In the genomic region with DNA sequence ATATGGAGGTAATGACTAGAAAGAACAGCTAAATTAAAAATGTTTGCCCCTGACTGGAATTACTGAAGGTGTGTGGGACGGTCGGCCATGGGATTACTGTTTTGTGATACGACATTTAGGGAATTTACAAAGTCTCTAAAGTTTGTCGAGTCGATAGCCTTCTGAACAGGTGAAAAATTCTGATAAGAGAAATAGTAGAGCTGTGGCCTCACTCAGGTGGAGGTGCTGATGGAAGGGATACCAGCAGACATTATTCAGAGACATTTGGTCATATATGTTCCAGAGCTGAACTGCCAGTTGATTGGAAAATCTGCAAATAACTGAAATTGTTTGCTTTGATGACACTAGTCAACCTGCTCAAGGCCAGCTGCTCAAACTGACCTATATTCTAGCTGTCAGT, we compare ENCODE assay signal across 34 cellular contexts.
A peak's percentile ranks its signal among the peaks of the same experiment; 100 is the strongest.
DNase-seq lines count a peak whose midpoint lies in the region; ATAC-seq, FAIRE-seq and TF ChIP-seq lines count a peak whose summit lies in the region.
"Had no signal": no experiment of that assay in that cellular context is flagged by ENCODE, and none has a peak within 500 bp of the region (broad histone marks: within the 10 kb centered on the region; RNA-seq: fewer than 3 reads in every experiment).

No MANE protein-coding gene starts in this region.

- peaks cover 3 to 14% of the 10 kb centered on the region in 2 experiments; a peak in 3 of 5 replicates for H3K4me1 ChIP-seq in K562 (replicated peaks in 1 of 2; ENCODE audit: control insufficient read depth in 2 of 2, insufficient read depth in 2 of 2, low read length in 2 of 2)
- H3K4me1 ChIP-seq: A549; BE2C; BLaER1; BLaER1 treated with 17β-estradiol and CSF1 and Interleukin-3, amounts not matched to agents 10 nM and 100 nM; Caco-2 had no signal

- in situ Hi-C loops in K562 (cut with MboI) = no loop called here

- no peak overlapping the region for H3K27ac Mint-ChIP-seq in activated CD4-positive, alpha-beta T cell treated with anti-CD3 and anti-CD28 coated beads, Interleukin-2, amount 10 ng/mL, durations not matched to agents 24 days and 14 days
- H3K27ac Mint-ChIP-seq: B cell; CD14-positive monocyte; CD4-positive, alpha-beta memory T cell; CD4-positive, alpha-beta T cell; CD8-positive, alpha-beta T cell had no signal

- H2AFZ ChIP-seq in K562 (ENCODE audit: low read depth, low read length) = peak overlapping the region; percentile 69

- H3K9me3 ChIP-seq in K562 (replicated peaks; ENCODE audit: control insufficient read depth, insufficient read depth, low read depth, low read length) = no peaks in the 10 kb centered on the region
- H3K9me3 ChIP-seq: A549, BE2C, BLaER1, Caco-2 had no signal

- no peaks in the 10 kb centered on the region for H3K36me3 Mint-ChIP-seq in activated CD4-positive, alpha-beta T cell treated with anti-CD3 and anti-CD28 coated beads, Interleukin-2, amount 10 ng/mL, durations not matched to agents 24 days and 14 days (ENCODE audit: low read depth)
- H3K36me3 Mint-ChIP-seq: CD14-positive monocyte; CD4-positive, alpha-beta memory T cell; CD4-positive, CD25-positive, alpha-beta regulatory T cell; CD8-positive, alpha-beta T cell had no signal

- no peak for TF ChIP-seq POLR2A in K562 (conservative IDR thresholded peaks at IDR 0.05)

- DNase-seq in DMS53 (lab: John Stamatoyannopoulos, UW) = peak; percentile 47
- no peak for DNase-seq in DMS53 treated with DMSO at 0.1 percent for 48 hours (lab: John Stamatoyannopoulos, UW; ENCODE audit: unreplicated experiment)
- DNase-seq in D721Med (ENCODE audit: insufficient read length, low spot score) = no peak
- DNase-seq in K562 (ENCODE audit: extremely low read depth in 1 of 4, low spot score in 3 of 4) = peak in 2 of 4 experiments; percentile 68 to 70
- no peak for DNase-seq in activated CD4-positive, alpha-beta T cell treated with anti-CD3 and anti-CD28 coated beads, Interleukin-2, amount 10 ng/mL, durations not matched to agents 24 days and 14 days
- DNase-seq: 8988T; ACHN; AML-193; BE2C; C1 segment of cervical spinal cord; Caco-2; Calu3; CD4-positive, alpha-beta memory T cell; CD4-positive, alpha-beta T cell; CD4-positive, CD25-positive, alpha-beta regulatory T cell; CD8-positive, alpha-beta memory T cell; CD8-positive, alpha-beta T cell; COR-L47; DMS 273 treated with DMSO at 0.1 percent for 48 hours; DMS153; DMS79; DMS79 treated with DMSO at 0.1 percent for 48 hours; DND-41; EL had no signal

- H3K36me3 ChIP-seq in K562 (ENCODE audit: control insufficient read depth, insufficient read depth, low read length) = no peaks in the 10 kb centered on the region
- H3K36me3 ChIP-seq: BE2C; BLaER1; BLaER1 treated with 17β-estradiol and CSF1 and Interleukin-3, amounts not matched to agents 10 nM and 100 nM had no signal

- H3K4me3 ChIP-seq in K562 = no peak overlapping the region
- H3K4me3 ChIP-seq: A549; BLaER1; BLaER1 treated with 17β-estradiol and CSF1 and Interleukin-3, amounts not matched to agents 10 nM and 100 nM had no signal

- H3K27me3 ChIP-seq in K562 (ENCODE audit: control insufficient read depth in 2 of 2, insufficient read depth in 2 of 2, low read length in 2 of 2) = no peaks in the 10 kb centered on the region
- H3K27me3 ChIP-seq: BE2C; BLaER1; BLaER1 treated with 17β-estradiol and CSF1 and Interleukin-3, amounts not matched to agents 10 nM and 100 nM had no signal

- no peak overlapping the region for H3K9ac ChIP-seq in K562 (ENCODE audit: insufficient read depth in 1 of 2, low read depth in 2 of 2, low read length in 2 of 2)
- H3K9ac ChIP-seq: BLaER1; BLaER1 treated with 17β-estradiol and CSF1 and Interleukin-3, amounts not matched to agents 10 nM and 100 nM had no signal

- H3K9me3 Mint-ChIP-seq in activated CD4-positive, alpha-beta T cell treated with anti-CD3 and anti-CD28 coated beads, Interleukin-2, amount 10 ng/mL, durations not matched to agents 24 days and 14 days = no peaks in the 10 kb centered on the region
- H3K9me3 Mint-ChIP-seq: CD4-positive, alpha-beta memory T cell; CD4-positive, alpha-beta T cell; CD4-positive, CD25-positive, alpha-beta regulatory T cell; CD8-positive, alpha-beta memory T cell; CD8-positive, alpha-beta T cell had no signal

- intact Hi-C loops in K562 (cut with micrococcal nuclease) = no loop called here
- intact Hi-C loops in activated CD4-positive, alpha-beta T cell treated with anti-CD3 and anti-CD28 coated beads, Interleukin-2, amount 10 ng/mL, durations not matched to agents 24 days and 14 days (cut with micrococcal nuclease) = no loop called here

- no peak overlapping the region for H3K4me3 Mint-ChIP-seq in activated CD4-positive, alpha-beta T cell treated with anti-CD3 and anti-CD28 coated beads, Interleukin-2, amount 10 ng/mL, durations not matched to agents 24 days and 14 days
- H3K4me3 Mint-ChIP-seq: B cell; CD14-positive monocyte; CD4-positive, alpha-beta memory T cell; CD4-positive, alpha-beta T cell; CD4-positive, CD25-positive, alpha-beta regulatory T cell; CD8-positive, alpha-beta memory T cell; CD8-positive, alpha-beta T cell had no signal

- no peaks in the 10 kb centered on the region for H3K9me1 ChIP-seq in K562 (ENCODE audit: control insufficient read depth, insufficient read depth, low read length)

- H3K4me1 Mint-ChIP-seq in activated CD4-positive, alpha-beta T cell treated with anti-CD3 and anti-CD28 coated beads, Interleukin-2, amount 10 ng/mL, durations not matched to agents 24 days and 14 days = no peaks in the 10 kb centered on the region
- H3K4me1 Mint-ChIP-seq: B cell; CD14-positive monocyte; CD4-positive, alpha-beta memory T cell; CD4-positive, CD25-positive, alpha-beta regulatory T cell; CD8-positive, alpha-beta memory T cell had no signal

- peak; percentile 29 for FAIRE-seq in D721Med (lab: Jason Lieb, UNC)
- no peak for FAIRE-seq in K562 (lab: Jason Lieb, UNC)
- FAIRE-seq: A204.1, A549, G401.6 had no signal

- no peak for TF ChIP-seq CTCF in D721Med (IDR thresholded peaks at IDR 0.05; ENCODE audit: insufficient read depth, missing control alignments)
- TF ChIP-seq CTCF in K562 (IDR thresholded peaks at IDR 0.05 in 2 of 3, conservative IDR thresholded peaks at IDR 0.05 in 1 of 3; ENCODE audit: insufficient read depth in 2 of 3, low read depth in 1 of 3, low read length in 3 of 3) = no peak

- peak; percentile 52; the same call in 1 of the 2 replicates for TF ChIP-seq EP300 in K562 (IDR thresholded peaks at IDR 0.05; ENCODE audit: low read length)

- no peak overlapping the region for H3K27ac ChIP-seq in K562 (ENCODE audit: extremely low read depth, low read depth, low read length)
- H3K27ac ChIP-seq: 22Rv1; A549; BLaER1; BLaER1 treated with 17β-estradiol and CSF1 and Interleukin-3, amounts not matched to agents 10 nM and 100 nM; C4-2B had no signal

- H4K20me1 ChIP-seq in K562 (replicated peaks; ENCODE audit: control insufficient read depth, insufficient read depth, low read length) = no peaks in the 10 kb centered on the region
- H4K20me1 ChIP-seq: BLaER1; BLaER1 treated with 17β-estradiol and CSF1 and Interleukin-3, amounts not matched to agents 10 nM and 100 nM had no signal

- no peak overlapping the region for H3K4me2 ChIP-seq in K562 (ENCODE audit: insufficient read depth, low read length)
- H3K4me2 ChIP-seq: A549; BLaER1; BLaER1 treated with 17β-estradiol and CSF1 and Interleukin-3, amounts not matched to agents 10 nM and 100 nM had no signal

- CTCF ChIA-PET in K562 (lab: Yijun Ruan, JAX; ENCODE audit: low intra/inter-chr PET ratio) = no interaction called here

- peak; percentile 37 for ATAC-seq in K562
- ATAC-seq in HG02970 (IDR thresholded peaks at IDR 0.05; ENCODE audit: low FRiP score, unreplicated experiment) = no peak
- ATAC-seq: CD8-positive, alpha-beta T cell had no signal

- no peaks in the 10 kb centered on the region for H3K79me2 ChIP-seq in K562 (ENCODE audit: control insufficient read depth, insufficient read depth, low read length)

- H3K27me3 Mint-ChIP-seq in activated CD4-positive, alpha-beta T cell treated with anti-CD3 and anti-CD28 coated beads, Interleukin-2, amount 10 ng/mL, durations not matched to agents 24 days and 14 days = peaks cover 10% of the 10 kb centered on the region
- H3K27me3 Mint-ChIP-seq: CD4-positive, alpha-beta T cell had no signal

- TF ChIP-seq RAD21 in K562 (CRISPR knock-in tag; conservative IDR thresholded peaks at IDR 0.05 in 1 of 2, IDR thresholded peaks at IDR 0.05 in 1 of 2) = no peak

- no TSS peak for BruUV-seq in K562 (replicated peaks; lab: Mats Ljungman, UMichigan)

- POLR2A ChIA-PET in K562 (lab: Yijun Ruan, JAX) = interaction anchor here (0.6 to 3.0 kb wide), 6 partner anchors 10 to 80 kb away, joined by 3 to 8 read pairs (median 4); no protein-coding TSS in a partner anchor

- WGBS in K562 (ENCODE audit: insufficient coverage, low coverage, missing lambda C conversion rate) = 4% methylated on average over 5 of the region's 5 CpGs

TF ChIP-seq in K562, 482 proteins besides CTCF, POLR2A, EP300 and RAD21 (continues in another document):
- no peak for TF ChIP-seq TAF1 (IDR thresholded peaks at IDR 0.05; ENCODE audit: control insufficient read depth, extremely low read depth, insufficient read depth, low read length, severe bottlenecking)
- TF ChIP-seq CBFA2T2 (conservative IDR thresholded peaks at IDR 0.05) = peak; percentile 53
- peak; percentile 68 for TF ChIP-seq TCF3 (CRISPR knock-in tag; IDR thresholded peaks at IDR 0.05)
- TF ChIP-seq ZNF197 (CRISPR knock-in tag; IDR thresholded peaks at IDR 0.05; ENCODE audit: low read depth) = 0 out of 2 replicates have a peak, but pooled peaks have one; percentile 31
- no peak for TF ChIP-seq EWSR1 (IDR thresholded peaks at IDR 0.05; ENCODE audit: borderline replicate concordance, low read depth, partially characterized antibody)
- TF ChIP-seq PRMT5 (CRISPR knock-in tag; IDR thresholded peaks at IDR 0.05) = no peak
- peak; percentile 53 for TF ChIP-seq TEAD4 (IDR thresholded peaks at IDR 0.05; ENCODE audit: low read length)
- no peak for TF ChIP-seq TEAD4 (CRISPR knock-in tag; IDR thresholded peaks at IDR 0.05; ENCODE audit: borderline replicate concordance)
- peak; percentile 60 for TF ChIP-seq TAL1 (IDR thresholded peaks at IDR 0.05)
- no peak for TF ChIP-seq MEF2A (IDR thresholded peaks at IDR 0.05; ENCODE audit: control insufficient read depth, low read depth, low read length)
- TF ChIP-seq SMARCA4 (IDR thresholded peaks at IDR 0.05) = 0 out of 2 replicates have a peak, but pooled peaks have one; percentile 47
